In the genomic region with DNA sequence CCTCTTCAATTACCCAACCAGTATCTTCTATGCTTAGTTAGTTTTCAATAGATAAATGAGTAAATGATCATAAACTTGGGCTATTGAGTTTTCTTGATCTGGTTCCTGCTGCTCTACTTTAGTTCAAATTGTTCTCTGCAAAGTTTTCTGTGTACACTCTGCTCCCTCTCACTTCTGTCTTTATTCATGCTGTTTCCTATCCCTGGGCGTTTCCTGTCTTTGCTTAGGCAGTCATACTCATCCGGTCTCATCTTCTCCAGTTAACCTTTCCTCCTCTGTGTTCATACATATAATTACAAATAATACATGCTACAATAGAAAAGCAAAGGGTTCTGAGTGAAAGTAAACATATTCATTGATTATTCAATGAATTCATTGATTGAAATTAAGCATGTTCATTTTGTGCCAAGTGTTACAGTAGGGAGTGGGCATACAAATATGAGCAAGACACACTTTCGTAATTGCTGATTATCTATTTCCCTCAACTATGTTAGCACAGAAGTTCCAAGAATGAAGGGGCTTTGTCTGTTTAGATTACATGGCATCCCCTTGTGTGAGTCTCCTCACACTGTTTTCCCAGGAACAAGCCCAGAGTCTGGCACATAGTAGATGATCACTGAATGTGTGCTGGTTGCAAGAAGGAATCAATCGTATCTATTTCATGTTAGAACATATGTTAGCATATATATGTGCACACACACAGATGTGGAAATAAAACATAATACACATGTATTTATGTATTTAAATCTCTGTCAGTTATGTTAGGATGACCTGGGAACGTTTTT, we compare ENCODE assay signal across 9 cellular contexts. TPM values are rescaled to one million over a fixed set of nuclear protein-coding genes. Genes with fewer than 3 reads are reported as not detected.
DNase-seq lines count a peak whose midpoint lies in the region; ATAC-seq and TF ChIP-seq lines count a peak whose summit lies in the region.
"Had no signal": no experiment of that assay in that cellular context is flagged by ENCODE, and none has a peak within 500 bp of the region (broad histone marks: within the 10 kb centered on the region; RNA-seq: fewer than 3 reads in every experiment).

No MANE protein-coding gene starts in this region.

- H3K4me1 ChIP-seq in endocrine pancreas (ENCODE audit: control insufficient read depth, insufficient read depth, low read length): peaks cover 8% of the 10 kb centered on the region
- H3K4me1 ChIP-seq in thymus (ENCODE audit: control insufficient read depth, insufficient read depth, low read length): no peaks in the 10 kb centered on the region
- no peaks in the 10 kb centered on the region for H3K4me1 ChIP-seq in gastroesophageal sphincter
- H3K4me1 ChIP-seq: SJSA1 had no signal

- peaks cover 0 to 1% of the 10 kb centered on the region in 2 donors for H3K9me3 Mint-ChIP-seq in activated T-cell treated with anti-CD3 and anti-CD28 coated beads, Interleukin-2, amount 50 U/mL, for 72 hours

- peaks cover 16% of the 10 kb centered on the region for H3K4me1 Mint-ChIP-seq in activated T-cell treated with anti-CD3 and anti-CD28 coated beads, Interleukin-2, amount 50 U/mL, for 72 hours (ENCODE audit: low read depth)

- H3K27me3 ChIP-seq in endocrine pancreas (ENCODE audit: control insufficient read depth, insufficient read depth, low read length): no peaks in the 10 kb centered on the region
- H3K27me3 ChIP-seq in thymus (ENCODE audit: control insufficient read depth, insufficient read depth): no peaks in the 10 kb centered on the region
- no peaks in the 10 kb centered on the region for H3K27me3 ChIP-seq in gastroesophageal sphincter
- H3K27me3 ChIP-seq: SJSA1 had no signal

- H3K27me3 Mint-ChIP-seq in activated T-cell treated with anti-CD3 and anti-CD28 coated beads, Interleukin-2, amount 50 U/mL, for 72 hours (ENCODE audit: low read depth): no peaks in the 10 kb centered on the region

- peak overlapping the region; percentile 71 to 75 for H3K4me3 Mint-ChIP-seq in activated T-cell treated with anti-CD3 and anti-CD28 coated beads, Interleukin-2, amount 50 U/mL, for 72 hours

- no peak for DNase-seq in activated T-cell treated with anti-CD3 and anti-CD28 coated beads, Interleukin-2, amount 50 U/mL, for 72 hours
- no peak for DNase-seq in activated T-cell treated with anti-CD3 and anti-CD28 coated beads, Interleukin-2, amount 50 U/mL, for 1 hour
- DNase-seq in NCI-H748 (lab: John Stamatoyannopoulos, UW; ENCODE audit: unreplicated experiment) (peak; percentile 38), kidney tubule cell (ENCODE audit: low spot score) (no peak), HPDE6-E6E7 (ENCODE audit: extremely low spot score) (no peak)

- WGBS in thymus: 24% methylated on average over 5 of the region's 5 CpGs
- 49 to 53% methylated on average over 3 of the region's 5 CpGs for WGBS in gastroesophageal sphincter (ENCODE audit: low coverage in 1 of 2), 2 donors

- peak overlapping the region; percentile 14 for H3K27ac Mint-ChIP-seq in activated T-cell treated with anti-CD3 and anti-CD28 coated beads, Interleukin-2, amount 50 U/mL, for 72 hours

- no peak overlapping the region for H3K9ac ChIP-seq in endocrine pancreas (ENCODE audit: control insufficient read depth, insufficient read depth, low read length)

- H3K4me3 ChIP-seq in endocrine pancreas (ENCODE audit: control insufficient read depth, insufficient read depth, low read length): peak overlapping the region; percentile 93
- peak overlapping the region; percentile 64 for H3K4me3 ChIP-seq in thymus (ENCODE audit: low read length)
- H3K4me3 ChIP-seq in gastroesophageal sphincter: no peak overlapping the region
- H3K4me3 ChIP-seq: SJSA1 had no signal

- no peak for TF ChIP-seq EP300 in gastroesophageal sphincter (IDR thresholded peaks at IDR 0.05)

- no peak for TF ChIP-seq POLR2A in gastroesophageal sphincter (IDR thresholded peaks at IDR 0.05)

- no peak for TF ChIP-seq CTCF in gastroesophageal sphincter (IDR thresholded peaks at IDR 0.05)

- peaks cover 4 to 7% of the 10 kb centered on the region in 2 donors for H3K36me3 Mint-ChIP-seq in activated T-cell treated with anti-CD3 and anti-CD28 coated beads, Interleukin-2, amount 50 U/mL, for 72 hours (ENCODE audit: insufficient read depth in 2 of 2)

- H3K27ac ChIP-seq in thymus (ENCODE audit: low read depth) (peak overlapping the region; percentile 42), gastroesophageal sphincter (no peak overlapping the region)
- H3K27ac ChIP-seq: SJSA1 had no signal

- ATAC-seq in activated T-cell treated with anti-CD3 and anti-CD28 coated beads, Interleukin-2, amount 50 U/mL, for 72 hours (replicated peaks in 1 of 2): peak in 1 of 2 donors; percentile 42
- no peak for ATAC-seq in gastroesophageal sphincter

- H3K9me3 ChIP-seq in endocrine pancreas (ENCODE audit: control insufficient read depth, low read length): no peaks in the 10 kb centered on the region
- H3K9me3 ChIP-seq in thymus (ENCODE audit: control insufficient read depth): no peaks in the 10 kb centered on the region
- no peaks in the 10 kb centered on the region for H3K9me3 ChIP-seq in gastroesophageal sphincter
- H3K9me3 ChIP-seq: SJSA1 had no signal

- no peaks in the 10 kb centered on the region for H3K36me3 ChIP-seq in endocrine pancreas (ENCODE audit: control insufficient read depth, insufficient read depth, low read length)
- H3K36me3 ChIP-seq in thymus (ENCODE audit: control insufficient read depth, insufficient read depth): no peaks in the 10 kb centered on the region
- no peaks in the 10 kb centered on the region for H3K36me3 ChIP-seq in gastroesophageal sphincter
- H3K36me3 ChIP-seq: SJSA1 had no signal

RNA-seq across cellular contexts. Expression of a gene that starts 1.1 kb away (rescaled TPM):
- 10 to 100 TPM; 36.4 to 39.2 TPM for total RNA-seq in activated T-cell treated with anti-CD3 and anti-CD28 coated beads, Interleukin-2, amount 50 U/mL, for 72 hours
- polyA plus RNA-seq in thymus: 8.1 TPM
- under 1 TPM in 2 of 4 donors, not detected in 2; 0.40 to 0.54 TPM for total RNA-seq in gastroesophageal sphincter
- total RNA-seq: SJSA1 had no signal

RNA-seq across cellular contexts. Expression of a gene that starts 46.9 kb away (rescaled TPM):
- 10 to 100 TPM; 61.6 to 66.3 TPM for total RNA-seq in activated T-cell treated with anti-CD3 and anti-CD28 coated beads, Interleukin-2, amount 50 U/mL, for 72 hours
- 61.1 TPM for polyA plus RNA-seq in thymus
- 10 to 100 TPM; 31.8 to 57.2 (median 42.3) TPM for total RNA-seq in gastroesophageal sphincter

Comparison
In these comparisons a context has a peak if more than half of its experiments do, and no peak if none do; other contexts are left out.
1. H3K4me3 ChIP-seq: peak in endocrine pancreas (single experiment) and thymus (single experiment); none in gastroesophageal sphincter (0 of 2).
2. RNA of a gene that starts 1.1 kb away (total RNA-seq): 36.4 to 39.2 TPM in activated T-cell treated with anti-CD3 and anti-CD28 coated beads, Interleukin-2, amount 50 U/mL, for 72 hours; 0.40 to 0.54 TPM in gastroesophageal sphincter; every median in the first group is over 10 times any median in the second.